Comparison of ENCODE assay signal across 14 cellular contexts in the genomic region with DNA sequence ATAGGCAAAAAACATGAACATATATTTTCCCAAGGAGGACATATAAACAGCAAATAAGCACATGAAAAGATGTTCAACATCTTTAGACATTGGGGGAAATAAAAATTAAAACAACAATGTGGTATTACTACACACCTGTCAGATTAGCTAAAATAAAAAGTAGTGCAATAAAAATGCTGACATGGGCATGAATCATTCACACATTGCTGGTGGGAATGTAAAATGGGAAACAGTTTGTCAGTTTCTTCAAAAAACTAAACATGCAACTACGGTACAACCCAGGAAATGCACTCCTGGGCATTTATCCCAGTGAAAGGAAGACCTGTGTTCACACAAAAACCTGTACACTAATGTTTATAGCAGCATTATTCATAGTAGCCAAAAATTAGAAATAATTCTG.
DNase-seq lines count a peak whose midpoint lies in the region; ATAC-seq and TF ChIP-seq lines count a peak whose summit lies in the region.
"Had no signal": no experiment of that assay in that cellular context is flagged by ENCODE, and none has a peak within 500 bp of the region (broad histone marks: within the 10 kb centered on the region; RNA-seq: fewer than 3 reads in every experiment).

No MANE protein-coding gene starts in this region.

- ATAC-seq in HG03097 (IDR thresholded peaks at IDR 0.05; ENCODE audit: low FRiP score, unreplicated experiment), result no peak

- no peak overlapping the region for H3K27ac ChIP-seq in caudate nucleus (ENCODE audit: low read depth, low read length)
- H3K27ac ChIP-seq: BLaER1 treated with 17β-estradiol and CSF1 and Interleukin-3, amounts not matched to agents 10 nM and 100 nM had no signal

- TF ChIP-seq CTCF in cardiac fibroblast (IDR thresholded peaks at IDR 0.05; ENCODE audit: low read depth, low read length), result no peak

- H3K4me3 ChIP-seq in cardiac fibroblast (replicated peaks in 1 of 2; ENCODE audit: low read depth in 2 of 2, low read length in 2 of 2), result no peak overlapping the region
- H3K4me3 ChIP-seq: BLaER1 treated with 17β-estradiol and CSF1 and Interleukin-3, amounts not matched to agents 10 nM and 100 nM had no signal

- DNase-seq in ELR (ENCODE audit: low read depth) (peak; percentile 32), NCI-H226 (peak; percentile 59), cardiac fibroblast (ENCODE audit: low read depth in 2 of 2) (peak; percentile 8 to 37), kidney tubule cell (ENCODE audit: low spot score) (peak; percentile 5), caudate nucleus (lab: John Stamatoyannopoulos, UW) (no peak)
- no peak for DNase-seq in stimulated activated CD4-positive, alpha-beta T cell treated with anti-CD3 and anti-CD28 coated beads, Interleukin-4, amount 100 ng/mL, for 1 hour
- DNase-seq: DMS 273 treated with DMSO at 0.1 percent for 48 hours, NCI-H1092 treated with DMSO at 0.1 percent for 48 hours, NCI-H1694, NCI-H446, NCI-H774, SIG-M5 had no signal

Comparison
In these comparisons a context has a peak if more than half of its experiments do, and no peak if none do; other contexts are left out.
1. DNase-seq: peak in ELR (single experiment), NCI-H226 (single experiment), cardiac fibroblast (2 of 2) and kidney tubule cell (single experiment); none in stimulated activated CD4-positive, alpha-beta T cell treated with anti-CD3 and anti-CD28 coated beads, Interleukin-4, amount 100 ng/mL, for 1 hour (single experiment) and caudate nucleus (0 of 61).